In genomic region chr1:202880961-202881460, GRCh38 we compare ENCODE assay signal across 18 cellular contexts.
"Had no signal": no experiment of that assay in that cellular context is flagged by ENCODE, and none has a peak within 500 bp of the region (broad histone marks: within the 10 kb centered on the region; RNA-seq: fewer than 3 reads in every experiment).

No MANE protein-coding gene starts in this region.

- H3K27ac ChIP-seq: RWPE1, SJSA1, SK-N-MC had no signal

- H3K27me3 ChIP-seq: MG63, SJSA1 had no signal

- DNase-seq: KBM-7, MG63, NCI-H1092 treated with DMSO at 0.1 percent for 48 hours, NCI-H1436, NCI-H187, NCI-H2029, NCI-H2081 treated with DMSO at 0.1 percent for 48 hours, NCI-H2171, NCI-H226, NCI-H446, NCI-H510A, NCI-H524 treated with DMSO at 0.1 percent for 48 hours, NCI-H69, NCI-H774, SIG-M5 had no signal

- H3K4me3 ChIP-seq: MG63, SJSA1, SK-N-MC had no signal

- H3K9me3 ChIP-seq: MG63, SJSA1 had no signal

- H3K4me1 ChIP-seq: SJSA1 had no signal
